ENCODE assay signal across 8 cellular contexts in genomic region chr3:71389911-71390573, GRCh38.
A peak's percentile ranks its signal among the peaks of the same experiment; 100 is the strongest.
DNase-seq lines count a peak whose midpoint lies in the region; ATAC-seq and TF ChIP-seq lines count a peak whose summit lies in the region.

No MANE protein-coding gene starts in this region.

- no peaks in the 10 kb centered on the region for H3K9me3 ChIP-seq in adrenal gland (replicated peaks in 1 of 3)
- H3K9me3 ChIP-seq in iPS DF 6.9 (ENCODE audit: control insufficient read depth, insufficient read depth, low read length) = no peaks in the 10 kb centered on the region
- no peaks in the 10 kb centered on the region for H3K9me3 ChIP-seq in spleen

- peak overlapping the region in 1 of 4 donors; percentile 21 for H3K4me3 ChIP-seq in adrenal gland
- 0 out of 2 replicates have a peak overlapping the region, but pooled peaks have one; percentile 12 for H3K4me3 ChIP-seq in iPS DF 6.9 (ENCODE audit: low read length)
- peak overlapping the region in 3 of 8 donors; percentile 13 to 46 (median 16) for H3K4me3 ChIP-seq in spleen

- DNase-seq in DMS53 treated with DMSO at 0.1 percent for 48 hours (lab: John Stamatoyannopoulos, UW; ENCODE audit: unreplicated experiment) (peak; percentile 8), NCI-H2029 treated with DMSO at 0.1 percent for 48 hours (lab: John Stamatoyannopoulos, UW) (peak; percentile 30), adrenal gland (peak in 5 of 7 donors; percentile 26 to 61 (median 33)), iPS DF 6.9 (ENCODE audit: low read depth, low spot score) (peak; percentile 37), spleen (peak; percentile 78)

- TF ChIP-seq CTCF in adrenal gland (IDR thresholded peaks at IDR 0.05) (no peak), spleen (IDR thresholded peaks at IDR 0.05 in 8 of 11, conservative IDR thresholded peaks at IDR 0.05 in 3 of 11) (no peak)

- peak overlapping the region in 3 of 5 donors; percentile 15 to 62 (median 22) for H3K27ac ChIP-seq in adrenal gland
- H3K27ac ChIP-seq in iPS DF 6.9 (ENCODE audit: low read length) = no peak overlapping the region
- H3K27ac ChIP-seq in spleen = peak overlapping the region; percentile 67 to 88 (median 82)

- no peaks in the 10 kb centered on the region for H3K36me3 ChIP-seq in adrenal gland (replicated peaks in 1 of 2)
- H3K36me3 ChIP-seq in iPS DF 6.9 (ENCODE audit: control insufficient read depth, insufficient read depth, low read length) = no peaks in the 10 kb centered on the region
- H3K36me3 ChIP-seq in spleen = no peaks in the 10 kb centered on the region

- intact Hi-C loops in adrenal gland (cut with DNase I) (no loop called here), spleen (cut with DNase I; ENCODE audit: low total_unique reads) (no loop called here)

- no peak for TF ChIP-seq POLR2A in adrenal gland (IDR thresholded peaks at IDR 0.05)
- no peak for TF ChIP-seq POLR2A in spleen (IDR thresholded peaks at IDR 0.05)

- H3K27me3 ChIP-seq in adrenal gland (no peaks in the 10 kb centered on the region), iPS DF 6.9 (ENCODE audit: control insufficient read depth, insufficient read depth, low read length) (no peaks in the 10 kb centered on the region), spleen (replicated peaks in 1 of 7) (no peaks in the 10 kb centered on the region)

- 51 to 60% (median 55%) methylated on average over 9 of the region's 9 CpGs for WGBS in adrenal gland, 4 donors
- no CpG with 5 or more reads among the region's 9 CpGs for WGBS in iPS DF 6.9 (ENCODE audit: insufficient coverage, insufficient read length)
- WGBS in spleen, 5 donors = 9 to 24% (median 16%) methylated on average over 9 of the region's 9 CpGs

- H3K4me1 ChIP-seq in adrenal gland (replicated peaks in 1 of 2) = peaks cover 0 to 10% of the 10 kb centered on the region in 2 donors
- peaks cover 6% of the 10 kb centered on the region for H3K4me1 ChIP-seq in iPS DF 6.9 (ENCODE audit: control insufficient read depth, insufficient read depth, low read length)
- H3K4me1 ChIP-seq in spleen = peaks cover 37 to 98% (median 64%) of the 10 kb centered on the region in 6 donors

- no peak for ATAC-seq in HG02973 (IDR thresholded peaks at IDR 0.05; ENCODE audit: unreplicated experiment)
- ATAC-seq in GM18858 (IDR thresholded peaks at IDR 0.05; ENCODE audit: unreplicated experiment) = no peak
- no peak for ATAC-seq in HG03521 (IDR thresholded peaks at IDR 0.05; ENCODE audit: unreplicated experiment)

Comparison
In these comparisons a context has a peak if more than half of its experiments do, and no peak if none do; other contexts are left out.
1. DNase-seq: peak in every context shown above with its lines; median percentile 78 in spleen; 37 in iPS DF 6.9; 33 in adrenal gland; 30 in NCI-H2029 treated with DMSO at 0.1 percent for 48 hours; 8 in DMS53 treated with DMSO at 0.1 percent for 48 hours.